In the genomic region with DNA sequence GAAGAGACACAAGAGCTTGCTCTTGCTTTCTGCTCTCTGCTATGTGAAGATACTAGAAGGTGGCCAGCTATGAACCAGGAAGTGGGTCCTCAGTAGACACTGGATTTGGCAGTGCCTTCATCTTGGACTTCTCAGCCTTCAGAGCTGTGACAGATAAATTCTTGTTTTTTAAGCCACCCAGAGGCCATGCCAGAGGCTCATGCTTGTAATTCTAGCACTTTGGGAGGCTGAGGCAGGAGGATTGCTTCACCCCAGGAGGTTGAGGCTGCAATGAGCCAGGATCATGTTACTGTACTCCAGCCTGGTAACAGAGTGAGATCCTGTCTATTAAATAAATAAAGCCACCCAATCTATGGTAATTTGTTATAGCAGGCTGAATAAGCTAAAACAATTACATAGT, we compare ENCODE assay signal across 1 cellular context.
A peak's percentile ranks its signal among the peaks of the same experiment; 100 is the strongest.
TF ChIP-seq lines count a peak whose summit lies in the region.

No MANE protein-coding gene starts in this region.

TF ChIP-seq in HEK293, 187 proteins besides CTCF, POLR2A, EP300 and RAD21:
- no peak for TF ChIP-seq ZNF155 (tag by site-specific recombination; IDR thresholded peaks at IDR 0.05)
- TF ChIP-seq ZNF174 (tag by site-specific recombination; IDR thresholded peaks at IDR 0.05), result no peak
- TF ChIP-seq ZNF544 (tag by site-specific recombination; IDR thresholded peaks at IDR 0.05), result no peak
- no peak for TF ChIP-seq ZNF366 (tag by site-specific recombination; conservative IDR thresholded peaks at IDR 0.05)
- TF ChIP-seq, protein P1, sequence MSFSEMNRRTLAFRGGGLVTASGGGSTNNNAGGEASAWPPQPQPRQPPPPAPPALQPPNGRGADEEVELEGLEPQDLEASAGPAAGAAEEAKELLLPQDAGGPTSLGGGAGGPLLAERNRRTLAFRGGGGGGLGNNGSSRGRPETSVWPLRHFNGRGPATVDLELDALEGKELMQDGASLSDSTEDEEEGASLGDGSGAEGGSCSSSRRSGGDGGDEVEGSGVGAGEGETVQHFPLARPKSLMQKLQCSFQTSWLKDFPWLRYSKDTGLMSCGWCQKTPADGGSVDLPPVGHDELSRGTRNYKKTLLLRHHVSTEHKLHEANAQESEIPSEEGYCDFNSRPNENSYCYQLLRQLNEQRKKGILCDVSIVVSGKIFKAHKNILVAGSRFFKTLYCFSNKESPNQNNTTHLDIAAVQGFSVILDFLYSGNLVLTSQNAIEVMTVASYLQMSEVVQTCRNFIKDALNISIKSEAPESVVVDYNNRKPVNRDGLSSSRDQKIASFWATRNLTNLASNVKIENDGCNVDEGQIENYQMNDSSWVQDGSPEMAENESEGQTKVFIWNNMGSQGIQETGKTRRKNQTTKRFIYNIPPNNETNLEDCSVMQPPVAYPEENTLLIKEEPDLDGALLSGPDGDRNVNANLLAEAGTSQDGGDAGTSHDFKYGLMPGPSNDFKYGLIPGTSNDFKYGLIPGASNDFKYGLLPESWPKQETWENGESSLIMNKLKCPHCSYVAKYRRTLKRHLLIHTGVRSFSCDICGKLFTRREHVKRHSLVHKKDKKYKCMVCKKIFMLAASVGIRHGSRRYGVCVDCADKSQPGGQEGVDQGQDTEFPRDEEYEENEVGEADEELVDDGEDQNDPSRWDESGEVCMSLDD (tag by site-specific recombination; IDR thresholded peaks at IDR 0.05), result no peak
- TF ChIP-seq GLIS1 (tag by site-specific recombination; IDR thresholded peaks at IDR 0.05), result 0 out of 2 replicates have a peak, but pooled peaks have one; percentile 21
- no peak for TF ChIP-seq ZNF701 (tag by site-specific recombination; IDR thresholded peaks at IDR 0.05)
- TF ChIP-seq, protein P2, sequence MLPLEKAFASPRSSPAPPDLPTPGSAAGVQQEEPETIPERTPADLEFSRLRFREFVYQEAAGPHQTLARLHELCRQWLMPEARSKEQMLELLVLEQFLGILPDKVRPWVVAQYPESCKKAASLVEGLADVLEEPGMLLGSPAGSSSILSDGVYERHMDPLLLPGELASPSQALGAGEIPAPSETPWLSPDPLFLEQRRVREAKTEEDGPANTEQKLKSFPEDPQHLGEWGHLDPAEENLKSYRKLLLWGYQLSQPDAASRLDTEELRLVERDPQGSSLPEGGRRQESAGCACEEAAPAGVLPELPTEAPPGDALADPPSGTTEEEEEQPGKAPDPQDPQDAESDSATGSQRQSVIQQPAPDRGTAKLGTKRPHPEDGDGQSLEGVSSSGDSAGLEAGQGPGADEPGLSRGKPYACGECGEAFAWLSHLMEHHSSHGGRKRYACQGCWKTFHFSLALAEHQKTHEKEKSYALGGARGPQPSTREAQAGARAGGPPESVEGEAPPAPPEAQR (tag by site-specific recombination; IDR thresholded peaks at IDR 0.05), result no peak
- TF ChIP-seq ZNF146 (tag by site-specific recombination; IDR thresholded peaks at IDR 0.05), result no peak
- TF ChIP-seq KLF1 (tag by site-specific recombination; IDR thresholded peaks at IDR 0.05), result 0 out of 2 replicates have a peak, but pooled peaks have one; percentile 2
- no peak for TF ChIP-seq ZNF596 (tag by site-specific recombination; IDR thresholded peaks at IDR 0.05)
- no peak for TF ChIP-seq ZNF664 (tag by site-specific recombination; IDR thresholded peaks at IDR 0.05)
